Comparison of ENCODE assay signal across 25 cellular contexts in the genomic region with DNA sequence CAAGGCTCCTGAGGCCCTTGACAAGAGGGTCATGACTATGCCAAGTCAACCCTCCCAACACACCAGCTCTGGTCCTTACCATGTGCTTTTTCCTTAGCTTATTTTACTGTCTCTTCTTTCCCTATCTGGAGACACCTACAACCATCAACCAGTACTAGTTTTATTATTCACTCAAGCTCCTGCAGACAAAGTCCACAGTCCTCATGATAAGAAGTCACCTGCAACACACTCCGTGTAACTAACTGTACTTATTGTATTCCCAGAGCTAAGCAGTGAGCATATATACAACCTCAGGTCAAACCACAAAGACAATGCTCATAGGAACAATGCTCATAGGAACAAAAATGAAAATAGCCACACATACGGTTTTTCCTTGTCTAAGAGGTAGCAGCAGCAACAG. TPM values are rescaled to one million over a fixed set of nuclear protein-coding genes. Genes with fewer than 3 reads are reported as not detected.
A peak's percentile ranks its signal among the peaks of the same experiment; 100 is the strongest.
DNase-seq lines count a peak whose midpoint lies in the region; ATAC-seq, FAIRE-seq and TF ChIP-seq lines count a peak whose summit lies in the region.
"Had no signal": no experiment of that assay in that cellular context is flagged by ENCODE, and none has a peak within 500 bp of the region (broad histone marks: within the 10 kb centered on the region; RNA-seq: fewer than 3 reads in every experiment).

No MANE protein-coding gene starts in this region.

- H3K4me2 ChIP-seq in K562 (ENCODE audit: insufficient read depth, low read length) (no peak overlapping the region), osteoblast (ENCODE audit: insufficient read depth, low read length) (no peak overlapping the region)
- H3K4me2 ChIP-seq: A549; BLaER1 treated with 17β-estradiol and CSF1 and Interleukin-3, amounts not matched to agents 10 nM and 100 nM had no signal

- TF ChIP-seq RAD21 in K562 (CRISPR knock-in tag; conservative IDR thresholded peaks at IDR 0.05 in 1 of 2, IDR thresholded peaks at IDR 0.05 in 1 of 2), result no peak

- H2AFZ ChIP-seq in K562 (ENCODE audit: low read depth, low read length), result no peak overlapping the region
- no peak overlapping the region for H2AFZ ChIP-seq in osteoblast (ENCODE audit: low read length)

- peaks cover 11% of the 10 kb centered on the region; the same call in 1 of the 2 replicates for H4K20me1 ChIP-seq in K562 (replicated peaks; ENCODE audit: control insufficient read depth, insufficient read depth, low read length)
- H4K20me1 ChIP-seq in osteoblast (ENCODE audit: insufficient read depth, low read length), result peaks cover 26% of the 10 kb centered on the region

- BruUV-seq in Caco-2 (replicated peaks; lab: Mats Ljungman, UMichigan) (TSS peak; percentile 1), K562 (replicated peaks; lab: Mats Ljungman, UMichigan) (no TSS peak), Calu3 (replicated peaks; lab: Mats Ljungman, UMichigan) (no TSS peak)

- H3K27ac ChIP-seq in K562 (ENCODE audit: extremely low read depth, low read depth, low read length) (no peak overlapping the region), osteoblast (ENCODE audit: low read depth, low read length) (no peak overlapping the region)
- H3K27ac ChIP-seq: A549; BLaER1 treated with 17β-estradiol and CSF1 and Interleukin-3, amounts not matched to agents 10 nM and 100 nM; SJCRH30 had no signal

- H3K4me1 ChIP-seq in Caco-2, result peaks cover 3% of the 10 kb centered on the region
- H3K4me1 ChIP-seq in K562 (replicated peaks in 1 of 2; ENCODE audit: control insufficient read depth in 2 of 2, insufficient read depth in 2 of 2, low read length in 2 of 2), result peaks cover 0 to 5% of the 10 kb centered on the region in 2 experiments; a peak in 1 of 5 replicates
- peaks cover 3% of the 10 kb centered on the region for H3K4me1 ChIP-seq in osteoblast (ENCODE audit: insufficient read depth, low read length)
- H3K4me1 ChIP-seq: BLaER1 treated with 17β-estradiol and CSF1 and Interleukin-3, amounts not matched to agents 10 nM and 100 nM; SJCRH30 had no signal

- H3K9me1 ChIP-seq in K562 (ENCODE audit: control insufficient read depth, insufficient read depth, low read length), result no peaks in the 10 kb centered on the region

- TF ChIP-seq CTCF in Caco-2 (IDR thresholded peaks at IDR 0.05; ENCODE audit: insufficient read depth in 1 of 2, low read depth in 1 of 2, low read length in 1 of 2, severe bottlenecking in 1 of 2, unreplicated experiment in 1 of 2) (no peak), K562 (IDR thresholded peaks at IDR 0.05 in 2 of 3, conservative IDR thresholded peaks at IDR 0.05 in 1 of 3; ENCODE audit: insufficient read depth in 2 of 3, low read depth in 1 of 3, low read length in 3 of 3) (no peak), osteoblast (IDR thresholded peaks at IDR 0.05; ENCODE audit: extremely low read depth, low read depth, low read length) (no peak), Calu3 (IDR thresholded peaks at IDR 0.05; ENCODE audit: unreplicated experiment) (no peak)

- H3K9ac ChIP-seq in K562 (ENCODE audit: insufficient read depth in 1 of 2, low read depth in 2 of 2, low read length in 2 of 2), result no peak overlapping the region
- H3K9ac ChIP-seq: BLaER1 treated with 17β-estradiol and CSF1 and Interleukin-3, amounts not matched to agents 10 nM and 100 nM had no signal

- H3K79me2 ChIP-seq in K562 (ENCODE audit: control insufficient read depth, insufficient read depth, low read length), result peaks cover 6% of the 10 kb centered on the region; the same call in 2 of the 3 replicates
- H3K79me2 ChIP-seq in osteoblast (ENCODE audit: insufficient read depth, low read length), result peaks cover 27% of the 10 kb centered on the region

- peaks cover 90% of the 10 kb centered on the region for H3K36me3 Mint-ChIP-seq in activated T-cell treated with anti-CD3 and anti-CD28 coated beads, Interleukin-2, amount 50 U/mL, for 24 hours (ENCODE audit: low read depth)
- peaks cover 71% of the 10 kb centered on the region for H3K36me3 Mint-ChIP-seq in Caco-2 (ENCODE audit: insufficient read depth, unreplicated experiment)
- H3K36me3 Mint-ChIP-seq in Calu3 (ENCODE audit: insufficient read depth, unreplicated experiment), result peaks cover 72% of the 10 kb centered on the region

- H3K9me3 Mint-ChIP-seq in activated T-cell treated with anti-CD3 and anti-CD28 coated beads, Interleukin-2, amount 50 U/mL, for 24 hours, result no peaks in the 10 kb centered on the region
- no peaks in the 10 kb centered on the region for H3K9me3 Mint-ChIP-seq in Caco-2 (ENCODE audit: unreplicated experiment)
- H3K9me3 Mint-ChIP-seq in Calu3 (ENCODE audit: low read depth, unreplicated experiment), result no peaks in the 10 kb centered on the region
- H3K9me3 Mint-ChIP-seq: CD8-positive, alpha-beta T cell had no signal

- in situ Hi-C loops in K562 (cut with MboI), result no loop called here

- FAIRE-seq in K562 (lab: Jason Lieb, UNC), result no peak
- FAIRE-seq: A549, GM18507, H54 had no signal

- H3K4me1 Mint-ChIP-seq in activated T-cell treated with anti-CD3 and anti-CD28 coated beads, Interleukin-2, amount 50 U/mL, for 24 hours (ENCODE audit: low read depth), result peaks cover 23% of the 10 kb centered on the region
- H3K4me1 Mint-ChIP-seq in Caco-2 (ENCODE audit: low read depth, unreplicated experiment), result no peaks in the 10 kb centered on the region
- peaks cover 3% of the 10 kb centered on the region for H3K4me1 Mint-ChIP-seq in Calu3 (ENCODE audit: low read depth, unreplicated experiment)

- no peak for DNase-seq in activated T-cell treated with anti-CD3 and anti-CD28 coated beads, Interleukin-2, amount 50 U/mL, for 24 hours
- DNase-seq in activated T-cell treated with anti-CD3 and anti-CD28 coated beads for 4 hours (no peak), Caco-2 (no peak), K562 (ENCODE audit: extremely low read depth in 1 of 4, low spot score in 3 of 4) (no peak), osteoblast (ENCODE audit: insufficient read length, low spot score, missing footprints) (peak; percentile 57), COLO668 (lab: John Stamatoyannopoulos, UW; ENCODE audit: unreplicated experiment) (no peak), Calu3 (no peak)
- DNase-seq: AML-193; CD8-positive, alpha-beta T cell; KBM-7; MV-4-11; NCI-H1105; NCI-H1436 treated with DMSO at 0.1 percent for 48 hours; NCI-H187 treated with DMSO at 0.1 percent for 48 hours; NCI-H2171 treated with DMSO at 0.1 percent for 48 hours; NCI-H524; NCI-H774; SJCRH30 had no signal

- POLR2A ChIA-PET in Caco-2 (lab: Charles Lee) (no interaction called here), K562 (lab: Yijun Ruan, JAX) (interaction anchor here (0.8 to 8.0 kb wide), 5 partner anchors 9 to 14 kb away, joined by 3 to 82 read pairs (median 4); partner anchors contain the start of gene PABPC4)

- no peak overlapping the region for H3K4me3 Mint-ChIP-seq in activated T-cell treated with anti-CD3 and anti-CD28 coated beads, Interleukin-2, amount 50 U/mL, for 24 hours
- H3K4me3 Mint-ChIP-seq in Caco-2 (ENCODE audit: unreplicated experiment) (no peak overlapping the region), Calu3 (ENCODE audit: low read depth, unreplicated experiment) (no peak overlapping the region)
- H3K4me3 Mint-ChIP-seq: CD8-positive, alpha-beta T cell had no signal

- H3K9me3 ChIP-seq in Caco-2 (no peaks in the 10 kb centered on the region), K562 (replicated peaks; ENCODE audit: control insufficient read depth, insufficient read depth, low read depth, low read length) (no peaks in the 10 kb centered on the region), osteoblast (ENCODE audit: low read depth, low read length) (no peaks in the 10 kb centered on the region)
- H3K9me3 ChIP-seq: A549; BLaER1 treated with 17β-estradiol and CSF1 and Interleukin-3, amounts not matched to agents 10 nM and 100 nM; SJCRH30 had no signal

- CTCF ChIA-PET in Caco-2 (lab: Charles Lee) (no interaction called here), K562 (lab: Yijun Ruan, JAX; ENCODE audit: low intra/inter-chr PET ratio) (no interaction called here), Calu3 (lab: Charles Lee) (interaction anchor here (0.6 kb wide), 1 partner anchor 27 kb away, joined by 4 read pairs; no protein-coding TSS in a partner anchor)

- H3K4me3 ChIP-seq in Caco-2 (ENCODE audit: low read depth, low read length) (no peak overlapping the region), K562 (no peak overlapping the region), osteoblast (ENCODE audit: insufficient read depth, low read length) (no peak overlapping the region)
- H3K4me3 ChIP-seq: A549; BLaER1 treated with 17β-estradiol and CSF1 and Interleukin-3, amounts not matched to agents 10 nM and 100 nM; SJCRH30 had no signal

- TF ChIP-seq EP300 in K562 (IDR thresholded peaks at IDR 0.05; ENCODE audit: low read length), result no peak

- intact Hi-C loops in Caco-2 (cut with micrococcal nuclease; ENCODE audit: unreplicated experiment), result no loop called here
- intact Hi-C loops in K562 (cut with micrococcal nuclease), result no loop called here
- intact Hi-C loops in Calu3 (cut with micrococcal nuclease; ENCODE audit: unreplicated experiment), result no loop called here

- TF ChIP-seq POLR2A in K562 (conservative IDR thresholded peaks at IDR 0.05), result no peak

- peak overlapping the region; percentile 68 for H3K27ac Mint-ChIP-seq in activated T-cell treated with anti-CD3 and anti-CD28 coated beads, Interleukin-2, amount 50 U/mL, for 24 hours
- H3K27ac Mint-ChIP-seq in Caco-2 (ENCODE audit: unreplicated experiment), result no peak overlapping the region
- no peak overlapping the region for H3K27ac Mint-ChIP-seq in Calu3 (ENCODE audit: unreplicated experiment)
- H3K27ac Mint-ChIP-seq: CD8-positive, alpha-beta T cell had no signal

- 79% methylated on average over 2 of the region's 2 CpGs for WGBS in K562 (ENCODE audit: insufficient coverage, low coverage, missing lambda C conversion rate)

- H3K36me3 ChIP-seq in Caco-2 (ENCODE audit: control insufficient read depth, insufficient read depth, low read length) (peaks cover 12% of the 10 kb centered on the region), K562 (ENCODE audit: control insufficient read depth, insufficient read depth, low read length) (peaks cover 70% of the 10 kb centered on the region), osteoblast (ENCODE audit: insufficient read depth, low read length) (peaks cover 62% of the 10 kb centered on the region)

- H3K27me3 Mint-ChIP-seq in activated T-cell treated with anti-CD3 and anti-CD28 coated beads, Interleukin-2, amount 50 U/mL, for 24 hours, result no peaks in the 10 kb centered on the region
- H3K27me3 Mint-ChIP-seq in Caco-2 (ENCODE audit: insufficient read depth, unreplicated experiment) (no peaks in the 10 kb centered on the region), Calu3 (ENCODE audit: unreplicated experiment) (no peaks in the 10 kb centered on the region)

- H3K27me3 ChIP-seq in Caco-2 (replicated peaks; ENCODE audit: control insufficient read depth, insufficient read depth, low read length) (no peaks in the 10 kb centered on the region), K562 (ENCODE audit: control insufficient read depth in 2 of 2, insufficient read depth in 2 of 2, low read length in 2 of 2) (no peaks in the 10 kb centered on the region), osteoblast (ENCODE audit: insufficient read depth, low read length) (no peaks in the 10 kb centered on the region)
- H3K27me3 ChIP-seq: BLaER1 treated with 17β-estradiol and CSF1 and Interleukin-3, amounts not matched to agents 10 nM and 100 nM; SJCRH30 had no signal

- ATAC-seq in K562 (no peak; the same call in 2 of the 3 replicates), GM19324 (IDR thresholded peaks at IDR 0.05; ENCODE audit: low FRiP score, unreplicated experiment) (no peak)
- ATAC-seq: A549; CD8-positive, alpha-beta T cell; Right ventricle myocardium inferior; SK-N-SH treated with all-trans-retinoic acid at 6 μM for 48 hours had no signal

RNA-seq across cellular contexts. Expression of gene PABPC4, which starts 15.3 kb away (rescaled TPM):
- total RNA-seq in Caco-2 (2022) (242 and 245 TPM in 2 replicates), K562 (2014; rRNA removed) (207 and 244 TPM in 2 replicates), K562 (2014; rRNA removed; fragmentation: Illumina TruSeq; extraction: Trizol) (212 and 220 TPM in 2 replicates), K562 (2015; rRNA removed; fragmentation: Illumina TruSeq; extraction: Trizol) (169 and 175 TPM in 2 replicates), K562 (2021) (520 and 526 TPM in 2 replicates), osteoblast (158 and 182 TPM in 2 replicates), Calu3 (2022) (193 and 213 TPM in 2 replicates)
- 568 TPM in 2 replicates for total RNA-seq in K562 (2011; cell fraction: chromatin; rRNA removed; ENCODE audit: low replicate concordance)
- 333 and 358 TPM in 2 replicates for total RNA-seq in K562 (2011; cell fraction: nucleolus; rRNA removed)
- total RNA-seq in K562 (2011; cell fraction: nucleoplasm; rRNA removed), result 368 and 413 TPM in 2 replicates
- polyA plus RNA-seq in K562 (2011; rRNA removed) (145 and 147 TPM in 2 replicates), K562 (2014; fragmentation: Illumina TruSeq; extraction: Trizol) (369 and 413 TPM in 2 replicates), K562 (2014; fragmentation: Nextera tagmentation; extraction: Ambion mirVana) (10 to 100 TPM; 77.7 to 88.4 TPM), K562 (2014; rRNA removed) (264 and 303 TPM in 2 replicates)
- polyA plus RNA-seq in K562 (2011; cell fraction: cytosol; rRNA removed), result 136 and 188 TPM in 2 replicates
- 574 and 790 TPM in 2 replicates for polyA plus RNA-seq in K562 (2011; cell fraction: nucleus; rRNA removed)
- 240 and 315 TPM in 2 replicates for polyA plus RNA-seq in K562 (2012)
- polyA minus RNA-seq in K562 (2011; rRNA and poly(A)+ RNA removed), result 134 and 150 TPM in 2 replicates
- 197 and 243 TPM in 2 replicates for polyA minus RNA-seq in K562 (2011; cell fraction: cytosol; rRNA and poly(A)+ RNA removed)
- polyA minus RNA-seq in K562 (2011; cell fraction: nucleus; rRNA and poly(A)+ RNA removed), result 113 and 158 TPM in 2 replicates
